9 cellular contexts compared by ENCODE assay signal in genomic region chr17:15946611-15947120, GRCh38. TPM values are rescaled to one million over a fixed set of nuclear protein-coding genes. Genes with fewer than 3 reads are reported as not detected.
DNase-seq lines count a peak whose midpoint lies in the region; ATAC-seq and TF ChIP-seq lines count a peak whose summit lies in the region.
"Had no signal": no experiment of that assay in that cellular context is flagged by ENCODE, and none has a peak within 500 bp of the region (broad histone marks: within the 10 kb centered on the region; RNA-seq: fewer than 3 reads in every experiment).

No MANE protein-coding gene starts in this region.

- intact Hi-C loops in esophagus squamous epithelium (cut with DNase I) = no loop called here
- intact Hi-C loops in psoas muscle (cut with DNase I) = no loop called here

- H2AFZ ChIP-seq in GM23338 = no peak overlapping the region

- peaks cover 13% of the 10 kb centered on the region for H3K4me1 Mint-ChIP-seq in GM23338

- no peaks in the 10 kb centered on the region for H4K20me1 ChIP-seq in GM23338 (replicated peaks; ENCODE audit: insufficient read depth)

- H3K27ac Mint-ChIP-seq in GM23338 = no peak overlapping the region

- H3K4me1 ChIP-seq in GM23338 (ENCODE audit: insufficient read depth) (peaks cover 6% of the 10 kb centered on the region; the same call in 1 of the 2 replicates), SJSA1 (replicated peaks) (peaks cover 49% of the 10 kb centered on the region), esophagus squamous epithelium (peaks cover 17 to 81% (median 28%) of the 10 kb centered on the region in 3 donors), psoas muscle (no peaks in the 10 kb centered on the region)

- H3K27me3 Mint-ChIP-seq in GM23338 (ENCODE audit: insufficient read depth, low read depth, poor library complexity) = peaks cover 36% of the 10 kb centered on the region

- peaks cover 3% of the 10 kb centered on the region; the same call in 1 of the 3 replicates for H3K9me3 Mint-ChIP-seq in GM23338

- H3K4me3 ChIP-seq in GM23338 (no peak overlapping the region), SJSA1 (peak overlapping the region; percentile 60; the same call in 1 of the 2 replicates), esophagus squamous epithelium (peak overlapping the region; percentile 54 to 81 (median 64)), psoas muscle (peak overlapping the region; percentile 69)

- H3K4me3 Mint-ChIP-seq in GM23338 = peak overlapping the region; percentile 68

- peaks cover 3% of the 10 kb centered on the region; the same call in 1 of the 3 replicates for H3K36me3 Mint-ChIP-seq in GM23338 (ENCODE audit: low read depth)

- H3F3A ChIP-seq in GM23338 (replicated peaks; ENCODE audit: low read depth) = peaks cover 2% of the 10 kb centered on the region; the same call in 1 of the 2 replicates

- peaks cover 46% of the 10 kb centered on the region for H3K27me3 ChIP-seq in GM23338 (ENCODE audit: insufficient read depth)
- H3K27me3 ChIP-seq in SJSA1 (replicated peaks) = no peaks in the 10 kb centered on the region
- peaks cover 0 to 33% (median 0%) of the 10 kb centered on the region in 4 donors for H3K27me3 ChIP-seq in esophagus squamous epithelium
- H3K27me3 ChIP-seq in psoas muscle (ENCODE audit: insufficient read depth in 3 of 3, low read length in 2 of 3) = peaks cover 0 to 36% (median 8%) of the 10 kb centered on the region in 3 donors

- DNase-seq in GM23338 (ENCODE audit: low spot score) (no peak), SJSA1 (ENCODE audit: low read depth in 1 of 2, low spot score in 2 of 2) (no peak), esophagus squamous epithelium (lab: John Stamatoyannopoulos, UW) (no peak), psoas muscle (no peak), NCI-H2227 treated with DMSO at 0.1 percent for 48 hours (lab: John Stamatoyannopoulos, UW) (no peak), KG1 (lab: John Stamatoyannopoulos, UW) (no peak)
- DNase-seq: NCI-H226 had no signal

- no peak overlapping the region for H3K27ac ChIP-seq in GM23338 (ENCODE audit: low read depth)
- peak overlapping the region; percentile 21; the same call in 1 of the 2 replicates for H3K27ac ChIP-seq in SJSA1
- peak overlapping the region; percentile 87 to 94 (median 91) for H3K27ac ChIP-seq in esophagus squamous epithelium
- H3K27ac ChIP-seq in psoas muscle = no peak overlapping the region

- ATAC-seq in GM23338 (no peak), psoas muscle (no peak), HG02623 (IDR thresholded peaks at IDR 0.05; ENCODE audit: unreplicated experiment) (no peak), GM21528 (IDR thresholded peaks at IDR 0.05; ENCODE audit: low FRiP score, unreplicated experiment) (no peak)

- 25 to 32% methylated on average over 6 to 8 of the region's 9 CpGs for WGBS in esophagus squamous epithelium, 2 donors
- WGBS in psoas muscle, 3 donors = 66 to 71% (median 70%) methylated on average over 9 of the region's 9 CpGs

- peak overlapping the region; percentile 88 for H3K4me2 ChIP-seq in GM23338

- TF ChIP-seq CTCF in GM23338 (conservative IDR thresholded peaks at IDR 0.05; ENCODE audit: low read depth in 2 of 2) = no peak
- no peak for TF ChIP-seq CTCF in esophagus squamous epithelium (IDR thresholded peaks at IDR 0.05)
- TF ChIP-seq CTCF in psoas muscle (IDR thresholded peaks at IDR 0.05) = no peak

- H3K9me3 ChIP-seq in SJSA1 (replicated peaks) (0 out of 2 replicates have a peak, but pooled peaks cover 3% of the 10 kb centered on the region), esophagus squamous epithelium (no peaks in the 10 kb centered on the region), psoas muscle (no peaks in the 10 kb centered on the region)

- no peaks in the 10 kb centered on the region for H3K36me3 ChIP-seq in GM23338 (ENCODE audit: insufficient read depth)
- H3K36me3 ChIP-seq in SJSA1 = peaks cover 9% of the 10 kb centered on the region; the same call in 1 of the 2 replicates
- no peaks in the 10 kb centered on the region for H3K36me3 ChIP-seq in esophagus squamous epithelium
- H3K36me3 ChIP-seq in psoas muscle (ENCODE audit: insufficient read depth in 1 of 2, low read depth in 1 of 2) = no peaks in the 10 kb centered on the region

- H3K79me2 ChIP-seq in GM23338 (replicated peaks; ENCODE audit: insufficient read depth) = no peaks in the 10 kb centered on the region

- no peaks in the 10 kb centered on the region for H3K9me2 ChIP-seq in GM23338 (ENCODE audit: insufficient read depth)

- no peak for TF ChIP-seq POLR2A in esophagus squamous epithelium (IDR thresholded peaks at IDR 0.05)

TF ChIP-seq in GM23338, 12 proteins besides CTCF, POLR2A, EP300 and RAD21 (continues in another document):
- TF ChIP-seq EZH2 (IDR thresholded peaks at IDR 0.05; ENCODE audit: low read depth, unreplicated experiment) = no peak
- TF ChIP-seq EZH2phosphoT487 (IDR thresholded peaks at IDR 0.05; ENCODE audit: unreplicated experiment) = no peak
- TF ChIP-seq ZNF331 (CRISPR knock-in tag; IDR thresholded peaks at IDR 0.05; ENCODE audit: low read depth) = no peak
- no peak for TF ChIP-seq STAT1 (IDR thresholded peaks at IDR 0.05; ENCODE audit: unreplicated experiment)
- TF ChIP-seq CREB1 (CRISPR knock-in tag; IDR thresholded peaks at IDR 0.05; ENCODE audit: low read depth) = no peak
- no peak for TF ChIP-seq JUNB (IDR thresholded peaks at IDR 0.05; ENCODE audit: unreplicated experiment)
- TF ChIP-seq NANOG (IDR thresholded peaks at IDR 0.05; ENCODE audit: borderline replicate concordance) = no peak
- TF ChIP-seq ZNF114 (CRISPR knock-in tag; IDR thresholded peaks at IDR 0.05) = no peak
- no peak for TF ChIP-seq POLR2AphosphoS5 (IDR thresholded peaks at IDR 0.05; ENCODE audit: low read depth)
- TF ChIP-seq REST (IDR thresholded peaks at IDR 0.05; ENCODE audit: unreplicated experiment) = no peak
- no peak for TF ChIP-seq ETS1 (IDR thresholded peaks at IDR 0.05)

RNA-seq across cellular contexts. Expression of gene ADORA2B, which starts 1.7 kb away (rescaled TPM):
- total RNA-seq in GM23338 (2014; rRNA removed; shearing (Covaris generic)) = 7.9 and 13.1 TPM in 2 replicates
- polyA plus RNA-seq in GM23338 (2016; fragmentation: Nextera tagmentation; extraction: Ambion mirVana) = 2.7 and 3.3 TPM in 2 replicates
- 8.5 and 19.5 TPM in 2 replicates for total RNA-seq in SJSA1 (2014; rRNA removed; shearing (Covaris generic))
- 10 to 100 TPM; 12.2 to 34.9 (median 32.0) TPM for total RNA-seq in esophagus squamous epithelium
- total RNA-seq in psoas muscle = under 1 TPM; 0.20 to 0.36 (median 0.29) TPM
- polyA plus RNA-seq in psoas muscle = under 1 TPM; 0.07 to 0.13 (median 0.13) TPM

RNA-seq across cellular contexts. Expression of gene ZSWIM7, which starts 52.8 kb away (rescaled TPM):
- 16.3 and 17.5 TPM in 2 replicates for total RNA-seq in GM23338 (2014; rRNA removed; shearing (Covaris generic))
- 48.0 and 50.4 TPM in 2 replicates for polyA plus RNA-seq in GM23338 (2016; fragmentation: Nextera tagmentation; extraction: Ambion mirVana)
- 16.2 and 18.8 TPM in 2 replicates for total RNA-seq in SJSA1 (2014; rRNA removed; shearing (Covaris generic))
- 10 to 100 TPM in 2 of 4 donors, 1 to 10 TPM in 2; 3.7 to 13.4 (median 10.3) TPM for total RNA-seq in esophagus squamous epithelium
- 10 to 100 TPM; 29.1 to 46.6 (median 38.0) TPM for total RNA-seq in psoas muscle
- 10 to 100 TPM; 32.8 to 78.0 (median 70.0) TPM for polyA plus RNA-seq in psoas muscle

RNA-seq across cellular contexts. Expression of gene TTC19, which starts 53.0 kb away (rescaled TPM):
- 92.2 and 93.5 TPM in 2 replicates for total RNA-seq in GM23338 (2014; rRNA removed; shearing (Covaris generic))
- polyA plus RNA-seq in GM23338 (2016; fragmentation: Nextera tagmentation; extraction: Ambion mirVana) = 23.1 and 30.3 TPM in 2 replicates
- 23.1 and 28.9 TPM in 2 replicates for total RNA-seq in SJSA1 (2014; rRNA removed; shearing (Covaris generic))
- 10 to 100 TPM; 20.0 to 75.7 (median 35.6) TPM for total RNA-seq in esophagus squamous epithelium
- total RNA-seq in psoas muscle = 10 to 100 TPM; 16.5 to 31.5 (median 29.0) TPM
- polyA plus RNA-seq in psoas muscle = 10 to 100 TPM; 17.6 to 34.2 (median 19.2) TPM

Comparison
In these comparisons a context has a peak if more than half of its experiments do, and no peak if none do; other contexts are left out.
1. H3K27ac ChIP-seq: peak in SJSA1 (single experiment) and esophagus squamous epithelium (4 of 4); none in GM23338 (single experiment) and psoas muscle (single experiment).